In the genomic region with DNA sequence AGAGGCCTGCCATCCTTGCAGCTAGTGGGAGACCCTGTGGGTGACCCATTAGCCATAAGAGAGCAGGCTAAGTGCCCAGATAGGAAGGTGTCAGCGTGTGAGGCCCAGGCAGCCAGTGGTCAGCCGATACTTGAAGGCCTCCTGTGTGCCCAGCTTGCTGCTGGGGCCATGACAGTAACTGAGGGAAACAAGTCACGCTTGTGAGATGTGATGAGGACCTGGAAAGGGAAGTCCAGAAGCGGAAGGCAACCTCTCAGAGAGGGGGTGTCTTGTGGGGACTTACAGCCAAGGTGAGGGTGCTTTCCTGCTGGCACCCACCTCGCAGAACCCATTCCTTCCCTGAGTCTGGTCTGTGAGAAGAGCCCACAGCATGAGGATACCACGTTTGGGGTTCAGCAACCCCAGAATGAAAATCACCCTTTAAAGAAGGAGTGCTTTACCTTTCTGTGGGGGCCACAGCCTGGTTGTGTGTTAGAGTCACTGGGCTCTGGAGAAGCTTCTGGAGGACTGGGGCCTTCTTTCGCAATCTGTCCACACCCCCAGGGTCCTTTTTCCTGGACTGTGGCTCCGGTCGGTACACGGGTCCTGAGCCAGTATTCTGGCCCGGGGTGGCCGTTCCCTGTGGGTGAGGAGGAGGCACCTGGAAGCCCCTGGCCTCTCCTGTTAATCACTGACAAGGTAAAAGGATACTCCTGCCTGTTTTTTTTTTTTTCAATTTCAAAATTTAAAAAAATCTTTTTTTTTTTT, we compare ENCODE assay signal across 22 cellular contexts. TPM values are rescaled to one million over a fixed set of nuclear protein-coding genes. Genes with fewer than 3 reads are reported as not detected.
DNase-seq lines count a peak whose midpoint lies in the region; ATAC-seq and TF ChIP-seq lines count a peak whose summit lies in the region.
"Had no signal": no experiment of that assay in that cellular context is flagged by ENCODE, and none has a peak within 500 bp of the region (broad histone marks: within the 10 kb centered on the region; RNA-seq: fewer than 3 reads in every experiment).

No MANE protein-coding gene starts in this region.

- H3K9me2 ChIP-seq in PC-9 (ENCODE audit: insufficient read depth) = no peaks in the 10 kb centered on the region

- H3K9me3 ChIP-seq in OCI-LY3 (ENCODE audit: insufficient read depth, low read length) (no peaks in the 10 kb centered on the region), PC-9 (ENCODE audit: insufficient read depth, low read depth) (no peaks in the 10 kb centered on the region)
- H3K9me3 ChIP-seq: heart left ventricle, pancreas had no signal

- no peak overlapping the region for H2BK5ac ChIP-seq in mesendoderm (ENCODE audit: low read length)

- H4K20me1 ChIP-seq in OCI-LY3 (ENCODE audit: insufficient read depth, low read length) = peaks cover 40% of the 10 kb centered on the region
- H4K20me1 ChIP-seq in PC-9 (ENCODE audit: insufficient read depth) = no peaks in the 10 kb centered on the region

- no peak for TF ChIP-seq CTCF in OCI-LY3 (IDR thresholded peaks at IDR 0.05; ENCODE audit: low read depth, low read length)
- no peak for TF ChIP-seq CTCF in PC-9 (conservative IDR thresholded peaks at IDR 0.05)

- peak overlapping the region; percentile 99 for H3K4me2 ChIP-seq in OCI-LY3 (ENCODE audit: low read length)
- H3K4me2 ChIP-seq in mesendoderm (ENCODE audit: low read length) = no peak overlapping the region
- H3K4me2 ChIP-seq in PC-9 = no peak overlapping the region

- H3K23ac ChIP-seq in mesendoderm (ENCODE audit: low read length) = no peak overlapping the region

- peak overlapping the region; percentile 74; the same call in 1 of the 2 replicates for H3K4me3 ChIP-seq in OCI-LY3 (ENCODE audit: low read length)
- H3K4me3 ChIP-seq in mesendoderm (ENCODE audit: low read length) = no peak overlapping the region
- H3K4me3 ChIP-seq in PC-9 = no peak overlapping the region
- H3K4me3 ChIP-seq: heart left ventricle, pancreas had no signal

- no peak overlapping the region for H2AK5ac ChIP-seq in mesendoderm (ENCODE audit: low read length)

- no CpG with 5 or more reads among the region's 12 CpGs for WGBS in mesendoderm (ENCODE audit: extremely low coverage, insufficient coverage, low lambda C conversion rate)

- H3K4me3 Mint-ChIP-seq in activated naive CD8-positive, alpha-beta T cell treated with anti-CD3 and anti-CD28 coated beads, Interleukin-2, amount 10 ng/mL, durations not matched to agents 7 days and 5 days = no peak overlapping the region
- H3K4me3 Mint-ChIP-seq in activated naive CD8-positive, alpha-beta T cell treated with anti-CD3 and anti-CD28 coated beads for 36 hours = no peak overlapping the region
- H3K4me3 Mint-ChIP-seq: activated CD8-positive, alpha-beta T cell treated with anti-CD3 and anti-CD28 coated beads for 36 hours; activated naive CD4-positive, alpha-beta T cell treated with anti-CD3 and anti-CD28 coated beads, Interleukin-2, amount 50 U/mL, for 24 hours; activated T-cell treated with anti-CD3 and anti-CD28 coated beads, Interleukin-2, amount 50 U/mL, for 72 hours; CD4-positive, CD25-positive, alpha-beta regulatory T cell; T-helper 1 cell treated with Interleukin-12 subunit alpha and Interleukin-12 subunit beta and Interleukin-4 antibody, amounts not matched to agents 30 μg/mL and 1 μg/mL, for 36 hours had no signal

- DNase-seq in activated naive CD8-positive, alpha-beta T cell treated with anti-CD3 and anti-CD28 coated beads, Interleukin-2, amount 10 ng/mL, durations not matched to agents 7 days and 5 days = no peak
- no peak for DNase-seq in activated naive CD8-positive, alpha-beta T cell treated with anti-CD3 and anti-CD28 coated beads for 36 hours
- no peak for DNase-seq in left lobe of liver (ENCODE audit: low spot score)
- DNase-seq in substantia nigra (lab: John Stamatoyannopoulos, UW) = no peak
- no peak for DNase-seq in mesendoderm
- no peak for DNase-seq in PC-9
- DNase-seq in HuH-7 (ENCODE audit: low spot score) = no peak
- DNase-seq: activated CD8-positive, alpha-beta T cell treated with anti-CD3 and anti-CD28 coated beads for 36 hours; activated T-cell treated with anti-CD3 and anti-CD28 coated beads, Interleukin-2, amount 50 U/mL, for 72 hours; CD4-positive, CD25-positive, alpha-beta regulatory T cell; DMS153; GF-D8; heart left ventricle; KG1; NCI-H1048; NCI-H2081 treated with DMSO at 0.1 percent for 48 hours; Right ventricle myocardium superior; WERI-Rb-1 had no signal

- intact Hi-C loops in PC-9 (cut with micrococcal nuclease; ENCODE audit: unreplicated experiment) = no loop called here

- H2BK120ac ChIP-seq in mesendoderm (ENCODE audit: low read depth, low read length) = no peak overlapping the region

- BruUV-seq in PC-9 (replicated peaks; lab: Mats Ljungman, UMichigan) = no TSS peak

- peak overlapping the region; percentile 50 for H3K27ac Mint-ChIP-seq in activated naive CD8-positive, alpha-beta T cell treated with anti-CD3 and anti-CD28 coated beads, Interleukin-2, amount 10 ng/mL, durations not matched to agents 7 days and 5 days
- H3K27ac Mint-ChIP-seq in activated naive CD8-positive, alpha-beta T cell treated with anti-CD3 and anti-CD28 coated beads for 36 hours = no peak overlapping the region
- H3K27ac Mint-ChIP-seq: activated CD8-positive, alpha-beta T cell treated with anti-CD3 and anti-CD28 coated beads for 36 hours; activated naive CD4-positive, alpha-beta T cell treated with anti-CD3 and anti-CD28 coated beads, Interleukin-2, amount 50 U/mL, for 24 hours; activated T-cell treated with anti-CD3 and anti-CD28 coated beads, Interleukin-2, amount 50 U/mL, for 72 hours; T-helper 1 cell treated with Interleukin-12 subunit alpha and Interleukin-12 subunit beta and Interleukin-4 antibody, amounts not matched to agents 30 μg/mL and 1 μg/mL, for 36 hours had no signal

- no peak overlapping the region for H3K18ac ChIP-seq in mesendoderm (ENCODE audit: low read length)

- no peak overlapping the region for H4K5ac ChIP-seq in mesendoderm (ENCODE audit: low read length)

- no peak overlapping the region for H3K4ac ChIP-seq in mesendoderm (ENCODE audit: low read depth, low read length)

- peaks cover 7% of the 10 kb centered on the region for H3K27me3 Mint-ChIP-seq in activated naive CD8-positive, alpha-beta T cell treated with anti-CD3 and anti-CD28 coated beads, Interleukin-2, amount 10 ng/mL, durations not matched to agents 7 days and 5 days
- no peaks in the 10 kb centered on the region for H3K27me3 Mint-ChIP-seq in activated naive CD8-positive, alpha-beta T cell treated with anti-CD3 and anti-CD28 coated beads for 36 hours
- H3K27me3 Mint-ChIP-seq: activated CD8-positive, alpha-beta T cell treated with anti-CD3 and anti-CD28 coated beads for 36 hours had no signal

- no peaks in the 10 kb centered on the region for H3F3A ChIP-seq in PC-9 (ENCODE audit: insufficient read depth, low read depth)

- no peaks in the 10 kb centered on the region for H3K79me1 ChIP-seq in mesendoderm (ENCODE audit: low read length)

- no peak for ATAC-seq in activated naive CD8-positive, alpha-beta T cell treated with anti-CD3 and anti-CD28 coated beads, Interleukin-2, amount 10 ng/mL, durations not matched to agents 7 days and 5 days (ENCODE audit: low read depth)
- ATAC-seq in left lobe of liver = peak; percentile 34
- ATAC-seq: activated CD8-positive, alpha-beta T cell treated with anti-CD3 and anti-CD28 coated beads for 36 hours; activated T-cell treated with anti-CD3 and anti-CD28 coated beads, Interleukin-2, amount 50 U/mL, for 72 hours; pancreas had no signal

- H3K9me3 Mint-ChIP-seq in activated naive CD8-positive, alpha-beta T cell treated with anti-CD3 and anti-CD28 coated beads, Interleukin-2, amount 10 ng/mL, durations not matched to agents 7 days and 5 days = no peaks in the 10 kb centered on the region
- H3K9me3 Mint-ChIP-seq in activated naive CD8-positive, alpha-beta T cell treated with anti-CD3 and anti-CD28 coated beads for 36 hours = no peaks in the 10 kb centered on the region
- H3K9me3 Mint-ChIP-seq: activated CD8-positive, alpha-beta T cell treated with anti-CD3 and anti-CD28 coated beads for 36 hours; activated naive CD4-positive, alpha-beta T cell treated with anti-CD3 and anti-CD28 coated beads, Interleukin-2, amount 50 U/mL, for 24 hours; activated T-cell treated with anti-CD3 and anti-CD28 coated beads, Interleukin-2, amount 50 U/mL, for 72 hours; CD4-positive, CD25-positive, alpha-beta regulatory T cell; T-helper 1 cell treated with Interleukin-12 subunit alpha and Interleukin-12 subunit beta and Interleukin-4 antibody, amounts not matched to agents 30 μg/mL and 1 μg/mL, for 36 hours had no signal

- CTCF ChIA-PET in PC-9 (lab: Charles Lee) = interaction anchor here (0.7 kb wide), 1 partner anchor 28 kb away, joined by 5 read pairs; no protein-coding TSS in a partner anchor

- no peak overlapping the region for H2BK15ac ChIP-seq in mesendoderm (replicated peaks; ENCODE audit: low read depth)

- no peaks in the 10 kb centered on the region for H3K36me3 Mint-ChIP-seq in activated naive CD8-positive, alpha-beta T cell treated with anti-CD3 and anti-CD28 coated beads, Interleukin-2, amount 10 ng/mL, durations not matched to agents 7 days and 5 days
- H3K36me3 Mint-ChIP-seq in activated naive CD8-positive, alpha-beta T cell treated with anti-CD3 and anti-CD28 coated beads for 36 hours = no peaks in the 10 kb centered on the region
- H3K36me3 Mint-ChIP-seq: activated naive CD4-positive, alpha-beta T cell treated with anti-CD3 and anti-CD28 coated beads, Interleukin-2, amount 50 U/mL, for 24 hours; CD4-positive, CD25-positive, alpha-beta regulatory T cell had no signal

- peak overlapping the region; percentile 33; the same call in 1 of the 2 replicates for H3K9ac ChIP-seq in OCI-LY3 (ENCODE audit: low read length)
- H3K9ac ChIP-seq in mesendoderm (ENCODE audit: low read length) = no peak overlapping the region

- no peaks in the 10 kb centered on the region for H3K27me3 ChIP-seq in OCI-LY3 (ENCODE audit: low read depth, low read length)
- no peaks in the 10 kb centered on the region for H3K27me3 ChIP-seq in mesendoderm (ENCODE audit: insufficient read depth, low read length, poor library complexity)
- H3K27me3 ChIP-seq in PC-9 (ENCODE audit: insufficient read depth, low read depth) = no peaks in the 10 kb centered on the region
- H3K27me3 ChIP-seq: pancreas had no signal

- no peak overlapping the region for H3K56ac ChIP-seq in mesendoderm (ENCODE audit: low read length)

- POLR2A ChIA-PET in activated naive CD8-positive, alpha-beta T cell treated with anti-CD3 and anti-CD28 coated beads, Interleukin-2, amount 10 ng/mL, durations not matched to agents 7 days and 5 days (lab: Charles Lee) = no interaction called here
- POLR2A ChIA-PET in PC-9 (lab: Charles Lee; ENCODE audit: unreplicated experiment) = no interaction called here

- no peak overlapping the region for H4K8ac ChIP-seq in mesendoderm (ENCODE audit: low read depth, low read length)

- no peak overlapping the region for H2AFZ ChIP-seq in OCI-LY3 (ENCODE audit: low read depth, low read length)
- H2AFZ ChIP-seq in PC-9 = no peak overlapping the region

- H3K4me1 Mint-ChIP-seq in activated naive CD8-positive, alpha-beta T cell treated with anti-CD3 and anti-CD28 coated beads, Interleukin-2, amount 10 ng/mL, durations not matched to agents 7 days and 5 days = peaks cover 28% of the 10 kb centered on the region
- H3K4me1 Mint-ChIP-seq in activated naive CD8-positive, alpha-beta T cell treated with anti-CD3 and anti-CD28 coated beads for 36 hours = peaks cover 15% of the 10 kb centered on the region

- H3K79me2 ChIP-seq in OCI-LY3 (ENCODE audit: low read length) (peaks cover 80% of the 10 kb centered on the region), mesendoderm (ENCODE audit: control insufficient read depth, insufficient read depth, low read length) (no peaks in the 10 kb centered on the region), PC-9 (ENCODE audit: low read depth) (no peaks in the 10 kb centered on the region)

- H3K27ac ChIP-seq in OCI-LY3 (ENCODE audit: low read length) (peak overlapping the region; percentile 85), substantia nigra (ENCODE audit: low read depth, low read length, poor library complexity, severe bottlenecking) (peak overlapping the region; percentile 17), mesendoderm (ENCODE audit: low read depth, low read length) (no peak overlapping the region), PC-9 (no peak overlapping the region)
- H3K27ac ChIP-seq: pancreas, WERI-Rb-1 had no signal

- H3K4me1 ChIP-seq in OCI-LY3 (ENCODE audit: low read length) (peaks cover 95% of the 10 kb centered on the region), mesendoderm (ENCODE audit: control insufficient read depth, low read depth, low read length) (peaks cover 3% of the 10 kb centered on the region), PC-9 (replicated peaks; ENCODE audit: insufficient read depth) (no peaks in the 10 kb centered on the region; the same call in 1 of the 2 replicates)
- H3K4me1 ChIP-seq: pancreas had no signal

- peaks cover 14% of the 10 kb centered on the region for H3K36me3 ChIP-seq in OCI-LY3 (replicated peaks; ENCODE audit: low read depth, low read length)
- H3K36me3 ChIP-seq in mesendoderm (ENCODE audit: control insufficient read depth, insufficient read depth, low read length) = no peaks in the 10 kb centered on the region
- H3K36me3 ChIP-seq in PC-9 (ENCODE audit: low read depth) = no peaks in the 10 kb centered on the region
- H3K36me3 ChIP-seq: heart left ventricle, pancreas, WERI-Rb-1 had no signal

RNA-seq across cellular contexts. Expression of a gene that starts 53.9 kb away (rescaled TPM):
- total RNA-seq in activated naive CD8-positive, alpha-beta T cell treated with anti-CD3 and anti-CD28 coated beads, Interleukin-2, amount 10 ng/mL, durations not matched to agents 7 days and 5 days = 10 to 100 TPM; 13.5 to 15.2 TPM
- total RNA-seq in activated naive CD8-positive, alpha-beta T cell treated with anti-CD3 and anti-CD28 coated beads for 36 hours = 1 to 10 TPM; 7.7 to 8.1 TPM
- total RNA-seq in left lobe of liver = 12.1 TPM
- polyA plus RNA-seq in mesendoderm (2013, experiment 1 of 2) = 1.6 TPM
- polyA plus RNA-seq in mesendoderm (2013, experiment 2 of 2) = 1.3 TPM
- total RNA-seq in PC-9 (2021) = 7.9 and 10.8 TPM in 2 replicates

Comparison
In these comparisons a context has a peak if more than half of its experiments do, and no peak if none do; other contexts are left out.
1. H3K27ac ChIP-seq: peak in OCI-LY3 (single experiment) and substantia nigra (single experiment); none in mesendoderm (single experiment) and PC-9 (single experiment).